In the genomic region with DNA sequence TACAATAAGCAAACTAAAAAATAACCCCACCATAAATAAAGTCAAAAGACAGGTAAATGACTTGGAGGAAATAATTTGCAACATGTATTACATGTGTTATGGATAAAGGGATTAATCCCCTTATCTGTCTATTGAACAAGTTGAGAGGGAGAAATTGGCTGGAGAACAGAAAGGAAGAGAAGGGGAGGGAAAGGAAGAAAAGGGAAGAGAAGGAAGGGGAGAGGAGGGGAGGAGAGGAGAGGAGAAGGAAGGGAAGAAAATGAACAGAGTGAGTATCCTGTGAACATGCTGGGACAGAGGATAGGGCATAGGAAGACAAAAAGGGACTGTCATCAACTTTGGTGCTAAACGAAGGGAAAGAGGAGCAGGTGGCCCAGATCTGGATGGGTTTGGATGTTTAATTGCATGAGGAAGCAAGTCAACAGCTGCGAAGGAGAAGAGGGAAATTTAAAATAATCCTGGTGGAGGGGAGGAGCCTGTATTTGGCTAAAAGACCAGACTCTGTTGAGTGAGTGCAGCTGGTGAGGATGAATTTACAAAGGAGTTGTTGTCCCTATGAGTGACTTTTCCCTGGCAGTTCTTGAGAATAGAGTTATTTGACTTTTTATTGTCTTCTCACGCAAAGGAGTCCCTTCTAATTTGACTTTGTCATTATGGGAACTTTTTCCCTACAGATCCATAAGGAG, we compare ENCODE assay signal across 14 cellular contexts. TPM values are rescaled to one million over a fixed set of nuclear protein-coding genes. Genes with fewer than 3 reads are reported as not detected.
DNase-seq lines count a peak whose midpoint lies in the region; ATAC-seq, FAIRE-seq and TF ChIP-seq lines count a peak whose summit lies in the region.
"Had no signal": no experiment of that assay in that cellular context is flagged by ENCODE, and none has a peak within 500 bp of the region (broad histone marks: within the 10 kb centered on the region; RNA-seq: fewer than 3 reads in every experiment).

No MANE protein-coding gene starts in this region.

- H3K4me1 Mint-ChIP-seq in naive thymus-derived CD8-positive, alpha-beta T cell = peaks cover 16 to 36% (median 29%) of the 10 kb centered on the region in 4 donors

- no TSS peak for BruUV-seq in K562 (replicated peaks; lab: Mats Ljungman, UMichigan)

- ATAC-seq in K562 = no peak
- no peak for ATAC-seq in naive thymus-derived CD8-positive, alpha-beta T cell
- ATAC-seq in psoas muscle = no peak

- H3K27me3 Mint-ChIP-seq in naive thymus-derived CD8-positive, alpha-beta T cell = peaks cover 0 to 14% (median 0%) of the 10 kb centered on the region in 5 donors

- peaks cover 17 to 18% of the 10 kb centered on the region in 2 experiments; a peak in 4 of 5 replicates for H3K4me1 ChIP-seq in K562 (replicated peaks in 1 of 2; ENCODE audit: control insufficient read depth in 2 of 2, insufficient read depth in 2 of 2, low read length in 2 of 2)
- H3K4me1 ChIP-seq in psoas muscle = no peaks in the 10 kb centered on the region

- TF ChIP-seq CTCF in K562 (IDR thresholded peaks at IDR 0.05 in 2 of 3, conservative IDR thresholded peaks at IDR 0.05 in 1 of 3; ENCODE audit: insufficient read depth in 2 of 3, low read depth in 1 of 3, low read length in 3 of 3) (no peak), psoas muscle (IDR thresholded peaks at IDR 0.05) (no peak), GM20000 (IDR thresholded peaks at IDR 0.05; ENCODE audit: extremely low read depth, missing control alignments) (no peak)

- H3K36me3 Mint-ChIP-seq in naive thymus-derived CD8-positive, alpha-beta T cell = no peaks in the 10 kb centered on the region

- no peak for TF ChIP-seq EP300 in K562 (IDR thresholded peaks at IDR 0.05; ENCODE audit: low read length)

- no peak for TF ChIP-seq POLR2A in K562 (conservative IDR thresholded peaks at IDR 0.05)

- no peaks in the 10 kb centered on the region for H3K9me3 ChIP-seq in K562 (replicated peaks; ENCODE audit: control insufficient read depth, insufficient read depth, low read depth, low read length)
- H3K9me3 ChIP-seq in psoas muscle = no peaks in the 10 kb centered on the region
- H3K9me3 ChIP-seq: sigmoid colon had no signal

- POLR2A ChIA-PET in K562 (lab: Yijun Ruan, JAX) = no interaction called here
- POLR2A ChIA-PET in naive thymus-derived CD8-positive, alpha-beta T cell (lab: Charles Lee) = interaction anchor here (1.1 to 1.5 kb wide), 2 partner anchors 15 to 20 kb away, joined by 4 read pairs; a partner anchor contains a TSS

- intact Hi-C loops in K562 (cut with micrococcal nuclease) (no loop called here), psoas muscle (cut with DNase I) (no loop called here)

- no peak overlapping the region for H3K9ac ChIP-seq in K562 (ENCODE audit: insufficient read depth in 1 of 2, low read depth in 2 of 2, low read length in 2 of 2)

- CTCF ChIA-PET in K562 (lab: Yijun Ruan, JAX; ENCODE audit: low intra/inter-chr PET ratio) = no interaction called here

- no peaks in the 10 kb centered on the region for H3K36me3 ChIP-seq in K562 (ENCODE audit: control insufficient read depth, insufficient read depth, low read length)
- H3K36me3 ChIP-seq in psoas muscle (ENCODE audit: insufficient read depth in 1 of 2, low read depth in 1 of 2) = no peaks in the 10 kb centered on the region
- H3K36me3 ChIP-seq: brain microvascular endothelial cell, sigmoid colon had no signal

- H3K27ac Mint-ChIP-seq in naive thymus-derived CD8-positive, alpha-beta T cell = peak overlapping the region in 9 of 10 donors; percentile 46 to 98 (median 83)

- no peaks in the 10 kb centered on the region for H4K20me1 ChIP-seq in K562 (replicated peaks; ENCODE audit: control insufficient read depth, insufficient read depth, low read length)

- no peak for FAIRE-seq in K562 (lab: Jason Lieb, UNC)
- FAIRE-seq: A204.1, endometrium had no signal

- H3K27ac ChIP-seq in K562 (ENCODE audit: extremely low read depth, low read depth, low read length) = no peak overlapping the region
- no peak overlapping the region for H3K27ac ChIP-seq in psoas muscle
- H3K27ac ChIP-seq in caudate nucleus (ENCODE audit: low read depth, low read length) = no peak overlapping the region
- H3K27ac ChIP-seq: brain microvascular endothelial cell had no signal

- TF ChIP-seq RAD21 in K562 (CRISPR knock-in tag; conservative IDR thresholded peaks at IDR 0.05 in 1 of 2, IDR thresholded peaks at IDR 0.05 in 1 of 2) = no peak

- H3K79me2 ChIP-seq in K562 (ENCODE audit: control insufficient read depth, insufficient read depth, low read length) = no peaks in the 10 kb centered on the region

- 42% methylated on average over 3 of the region's 3 CpGs for WGBS in K562 (ENCODE audit: insufficient coverage, low coverage, missing lambda C conversion rate)
- 28 to 45% (median 28%) methylated on average over 3 of the region's 3 CpGs for WGBS in psoas muscle, 3 donors

- H3K9me1 ChIP-seq in K562 (ENCODE audit: control insufficient read depth, insufficient read depth, low read length) = no peaks in the 10 kb centered on the region

- H3K9me3 Mint-ChIP-seq in naive thymus-derived CD8-positive, alpha-beta T cell = no peaks in the 10 kb centered on the region

- DNase-seq in NCI-H1092 treated with DMSO at 0.1 percent for 48 hours (lab: John Stamatoyannopoulos, UW) (peak; percentile 5), NCI-H1092 (lab: John Stamatoyannopoulos, UW) (no peak), NCI-H2029 treated with DMSO at 0.1 percent for 48 hours (lab: John Stamatoyannopoulos, UW) (peak; percentile 14), K562 (ENCODE audit: extremely low read depth in 1 of 4, low spot score in 3 of 4) (no peak), psoas muscle (no peak), GM20000 (ENCODE audit: low spot score) (no peak), caudate nucleus (lab: John Stamatoyannopoulos, UW) (no peak)
- DNase-seq in naive thymus-derived CD8-positive, alpha-beta T cell = no peak
- DNase-seq: brain microvascular endothelial cell, MM.1S, sigmoid colon, substantia nigra had no signal

- H3K4me3 ChIP-seq in K562 (no peak overlapping the region), psoas muscle (no peak overlapping the region)
- H3K4me3 ChIP-seq: sigmoid colon had no signal

- peak overlapping the region in 3 of 10 donors; percentile 17 to 66 (median 52) for H3K4me3 Mint-ChIP-seq in naive thymus-derived CD8-positive, alpha-beta T cell

- in situ Hi-C loops in K562 (cut with MboI) = no loop called here

- no peaks in the 10 kb centered on the region for H3K27me3 ChIP-seq in K562 (ENCODE audit: control insufficient read depth in 2 of 2, insufficient read depth in 2 of 2, low read length in 2 of 2)
- H3K27me3 ChIP-seq in psoas muscle (ENCODE audit: insufficient read depth in 3 of 3, low read length in 2 of 3) = peaks cover 0 to 2% (median 0%) of the 10 kb centered on the region in 3 donors
- H3K27me3 ChIP-seq: brain microvascular endothelial cell, sigmoid colon had no signal

- H3K4me2 ChIP-seq in K562 (ENCODE audit: insufficient read depth, low read length) = no peak overlapping the region

- no peak overlapping the region for H2AFZ ChIP-seq in K562 (ENCODE audit: low read depth, low read length)

TF ChIP-seq in K562, 482 proteins besides CTCF, POLR2A, EP300 and RAD21 (continues in another document):
- TF ChIP-seq, protein P1, sequence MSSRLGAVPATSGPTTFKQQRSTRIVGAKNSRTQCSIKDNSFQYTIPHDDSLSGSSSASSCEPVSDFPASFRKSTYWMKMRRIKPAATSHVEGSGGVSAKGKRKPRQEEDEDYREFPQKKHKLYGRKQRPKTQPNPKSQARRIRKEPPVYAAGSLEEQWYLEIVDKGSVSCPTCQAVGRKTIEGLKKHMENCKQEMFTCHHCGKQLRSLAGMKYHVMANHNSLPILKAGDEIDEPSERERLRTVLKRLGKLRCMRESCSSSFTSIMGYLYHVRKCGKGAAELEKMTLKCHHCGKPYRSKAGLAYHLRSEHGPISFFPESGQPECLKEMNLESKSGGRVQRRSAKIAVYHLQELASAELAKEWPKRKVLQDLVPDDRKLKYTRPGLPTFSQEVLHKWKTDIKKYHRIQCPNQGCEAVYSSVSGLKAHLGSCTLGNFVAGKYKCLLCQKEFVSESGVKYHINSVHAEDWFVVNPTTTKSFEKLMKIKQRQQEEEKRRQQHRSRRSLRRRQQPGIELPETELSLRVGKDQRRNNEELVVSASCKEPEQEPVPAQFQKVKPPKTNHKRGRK (tag; IDR thresholded peaks at IDR 0.05) = peak; percentile 58
- 0 out of 2 replicates have a peak, but pooled peaks have one; percentile 12 for TF ChIP-seq ARID1B (IDR thresholded peaks at IDR 0.05)

RNA-seq across cellular contexts. Expression of a gene that starts 14.2 kb away (rescaled TPM):
- 5.6 and 11.8 TPM in 2 replicates for total RNA-seq in K562 (2011; cell fraction: chromatin; rRNA removed; ENCODE audit: low replicate concordance)
- total RNA-seq in K562 (2011; cell fraction: nucleolus; rRNA removed) = 4.9 and 9.7 TPM in 2 replicates
- total RNA-seq in K562 (2011; cell fraction: nucleoplasm; rRNA removed) = 9.7 and 12.2 TPM in 2 replicates
- total RNA-seq in K562 (2014; rRNA removed) (3.7 and 3.8 TPM in 2 replicates), K562 (2014; rRNA removed; fragmentation: Illumina TruSeq; extraction: Trizol) (6.9 and 7.9 TPM in 2 replicates), K562 (2015; rRNA removed; fragmentation: Illumina TruSeq; extraction: Trizol) (7.4 and 8.2 TPM in 2 replicates), K562 (2021) (5.9 and 7.3 TPM in 2 replicates), psoas muscle (1 to 10 TPM; 3.7 to 8.6 (median 7.5) TPM)
- polyA plus RNA-seq in K562 (2011; rRNA removed) (12.1 and 13.9 TPM in 2 replicates), K562 (2014; fragmentation: Illumina TruSeq; extraction: Trizol) (6.2 and 7.6 TPM in 2 replicates), K562 (2014; fragmentation: Nextera tagmentation; extraction: Ambion mirVana) (10 to 100 TPM; 20.7 to 21.6 TPM), K562 (2014; rRNA removed) (7.3 and 8.4 TPM in 2 replicates), psoas muscle (10 to 100 TPM; 11.5 to 16.8 (median 12.7) TPM)
- polyA plus RNA-seq in K562 (2011; cell fraction: cytosol; rRNA removed) = 8.1 and 13.8 TPM in 2 replicates
- 3.7 and 7.9 TPM in 2 replicates for polyA plus RNA-seq in K562 (2011; cell fraction: nucleus; rRNA removed)
- polyA plus RNA-seq in K562 (2012) = 8.9 and 9.1 TPM in 2 replicates
- 4.9 and 5.3 TPM in 2 replicates for polyA minus RNA-seq in K562 (2011; rRNA and poly(A)+ RNA removed)
- polyA minus RNA-seq in K562 (2011; cell fraction: cytosol; rRNA and poly(A)+ RNA removed) = 1.2 and 1.5 TPM in 2 replicates
- polyA minus RNA-seq in K562 (2011; cell fraction: nucleus; rRNA and poly(A)+ RNA removed) = 3.6 and 8.0 TPM in 2 replicates
- total RNA-seq in naive thymus-derived CD8-positive, alpha-beta T cell = 10 to 100 TPM; 11.2 to 13.8 TPM
- polyA plus RNA-seq in naive thymus-derived CD8-positive, alpha-beta T cell = 10 to 100 TPM; 19.1 to 23.5 (median 21.0) TPM

Comparison
In these comparisons a context has a peak if more than half of its experiments do, and no peak if none do; other contexts are left out.
1. DNase-seq: peak in NCI-H1092 treated with DMSO at 0.1 percent for 48 hours (single experiment) and NCI-H2029 treated with DMSO at 0.1 percent for 48 hours (single experiment); none in NCI-H1092 (single experiment), K562 (0 of 4), naive thymus-derived CD8-positive, alpha-beta T cell (0 of 10), psoas muscle (0 of 2), GM20000 (single experiment) and caudate nucleus (0 of 61).